In genomic region chr6:21616005-21616404, GRCh38 we compare ENCODE assay signal across 1 cellular context.
TF ChIP-seq lines count a peak whose summit lies in the region.

No MANE protein-coding gene starts in this region.

TF ChIP-seq in K562, 482 proteins besides CTCF, POLR2A, EP300 and RAD21:
- TF ChIP-seq RNF219 (CRISPR knock-in tag; IDR thresholded peaks at IDR 0.05) (no peak), NR2C2 (CRISPR knock-in tag; IDR thresholded peaks at IDR 0.05) (no peak), NR2C2 (tag; IDR thresholded peaks at IDR 0.05) (peak; percentile 54)
